1 cellular context compared by ENCODE assay signal in the genomic region with DNA sequence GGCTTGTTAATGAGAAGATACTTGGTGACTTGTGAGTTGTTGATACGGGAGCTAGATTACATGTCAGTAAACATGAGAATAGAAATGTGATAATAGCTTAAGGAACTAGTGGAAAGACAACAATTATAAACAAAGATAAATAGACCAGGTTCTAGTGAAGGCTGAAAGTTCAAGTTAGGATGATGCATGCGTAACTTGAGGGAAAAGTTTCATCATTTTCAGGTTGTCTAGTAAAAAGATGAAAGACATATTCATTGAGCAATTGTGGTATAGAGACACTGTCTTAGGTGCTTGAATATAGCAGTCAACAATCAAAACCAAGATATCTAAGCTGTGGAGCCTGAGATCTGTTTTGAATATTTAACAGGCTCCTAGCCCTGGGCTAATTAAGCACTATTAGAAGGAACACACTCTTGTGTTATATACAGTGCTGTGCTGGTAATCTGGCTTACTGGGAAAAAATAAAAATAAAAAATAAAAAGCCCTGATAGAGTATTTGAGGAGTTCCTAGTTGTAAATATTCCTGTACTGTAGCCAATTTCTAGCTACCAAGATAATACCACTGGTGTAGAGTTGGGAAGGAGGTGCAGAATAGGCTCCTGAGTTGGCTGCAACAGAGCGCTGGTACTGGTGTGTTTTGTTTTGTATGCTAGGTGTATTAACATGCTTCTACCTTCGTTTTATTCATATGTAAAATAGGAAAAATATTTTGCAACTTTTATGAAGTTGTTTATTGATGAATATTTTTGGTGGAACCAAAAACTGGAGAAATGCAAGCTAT.
TF ChIP-seq lines count a peak whose summit lies in the region.

No MANE protein-coding gene starts in this region.

TF ChIP-seq in HepG2, 621 proteins besides CTCF, POLR2A, EP300 and RAD21 (continued from another document):
- TF ChIP-seq, protein P1, sequence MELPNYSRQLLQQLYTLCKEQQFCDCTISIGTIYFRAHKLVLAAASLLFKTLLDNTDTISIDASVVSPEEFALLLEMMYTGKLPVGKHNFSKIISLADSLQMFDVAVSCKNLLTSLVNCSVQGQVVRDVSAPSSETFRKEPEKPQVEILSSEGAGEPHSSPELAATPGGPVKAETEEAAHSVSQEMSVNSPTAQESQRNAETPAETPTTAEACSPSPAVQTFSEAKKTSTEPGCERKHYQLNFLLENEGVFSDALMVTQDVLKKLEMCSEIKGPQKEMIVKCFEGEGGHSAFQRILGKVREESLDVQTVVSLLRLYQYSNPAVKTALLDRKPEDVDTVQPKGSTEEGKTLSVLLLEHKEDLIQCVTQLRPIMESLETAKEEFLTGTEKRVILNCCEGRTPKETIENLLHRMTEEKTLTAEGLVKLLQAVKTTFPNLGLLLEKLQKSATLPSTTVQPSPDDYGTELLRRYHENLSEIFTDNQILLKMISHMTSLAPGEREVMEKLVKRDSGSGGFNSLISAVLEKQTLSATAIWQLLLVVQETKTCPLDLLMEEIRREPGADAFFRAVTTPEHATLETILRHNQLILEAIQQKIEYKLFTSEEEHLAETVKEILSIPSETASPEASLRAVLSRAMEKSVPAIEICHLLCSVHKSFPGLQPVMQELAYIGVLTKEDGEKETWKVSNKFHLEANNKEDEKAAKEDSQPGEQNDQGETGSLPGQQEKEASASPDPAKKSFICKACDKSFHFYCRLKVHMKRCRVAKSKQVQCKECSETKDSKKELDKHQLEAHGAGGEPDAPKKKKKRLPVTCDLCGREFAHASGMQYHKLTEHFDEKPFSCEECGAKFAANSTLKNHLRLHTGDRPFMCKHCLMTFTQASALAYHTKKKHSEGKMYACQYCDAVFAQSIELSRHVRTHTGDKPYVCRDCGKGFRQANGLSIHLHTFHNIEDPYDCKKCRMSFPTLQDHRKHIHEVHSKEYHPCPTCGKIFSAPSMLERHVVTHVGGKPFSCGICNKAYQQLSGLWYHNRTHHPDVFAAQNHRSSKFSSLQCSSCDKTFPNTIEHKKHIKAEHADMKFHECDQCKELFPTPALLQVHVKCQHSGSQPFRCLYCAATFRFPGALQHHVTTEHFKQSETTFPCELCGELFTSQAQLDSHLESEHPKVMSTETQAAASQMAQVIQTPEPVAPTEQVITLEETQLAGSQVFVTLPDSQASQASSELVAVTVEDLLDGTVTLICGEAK (IDR thresholded peaks at IDR 0.05), result no peak
- TF ChIP-seq, protein P1 (CRISPR knock-in tag; IDR thresholded peaks at IDR 0.05), result no peak
- TF ChIP-seq REXO4 (CRISPR knock-in tag; IDR thresholded peaks at IDR 0.05; ENCODE audit: borderline replicate concordance), result no peak
- TF ChIP-seq, protein P2, sequence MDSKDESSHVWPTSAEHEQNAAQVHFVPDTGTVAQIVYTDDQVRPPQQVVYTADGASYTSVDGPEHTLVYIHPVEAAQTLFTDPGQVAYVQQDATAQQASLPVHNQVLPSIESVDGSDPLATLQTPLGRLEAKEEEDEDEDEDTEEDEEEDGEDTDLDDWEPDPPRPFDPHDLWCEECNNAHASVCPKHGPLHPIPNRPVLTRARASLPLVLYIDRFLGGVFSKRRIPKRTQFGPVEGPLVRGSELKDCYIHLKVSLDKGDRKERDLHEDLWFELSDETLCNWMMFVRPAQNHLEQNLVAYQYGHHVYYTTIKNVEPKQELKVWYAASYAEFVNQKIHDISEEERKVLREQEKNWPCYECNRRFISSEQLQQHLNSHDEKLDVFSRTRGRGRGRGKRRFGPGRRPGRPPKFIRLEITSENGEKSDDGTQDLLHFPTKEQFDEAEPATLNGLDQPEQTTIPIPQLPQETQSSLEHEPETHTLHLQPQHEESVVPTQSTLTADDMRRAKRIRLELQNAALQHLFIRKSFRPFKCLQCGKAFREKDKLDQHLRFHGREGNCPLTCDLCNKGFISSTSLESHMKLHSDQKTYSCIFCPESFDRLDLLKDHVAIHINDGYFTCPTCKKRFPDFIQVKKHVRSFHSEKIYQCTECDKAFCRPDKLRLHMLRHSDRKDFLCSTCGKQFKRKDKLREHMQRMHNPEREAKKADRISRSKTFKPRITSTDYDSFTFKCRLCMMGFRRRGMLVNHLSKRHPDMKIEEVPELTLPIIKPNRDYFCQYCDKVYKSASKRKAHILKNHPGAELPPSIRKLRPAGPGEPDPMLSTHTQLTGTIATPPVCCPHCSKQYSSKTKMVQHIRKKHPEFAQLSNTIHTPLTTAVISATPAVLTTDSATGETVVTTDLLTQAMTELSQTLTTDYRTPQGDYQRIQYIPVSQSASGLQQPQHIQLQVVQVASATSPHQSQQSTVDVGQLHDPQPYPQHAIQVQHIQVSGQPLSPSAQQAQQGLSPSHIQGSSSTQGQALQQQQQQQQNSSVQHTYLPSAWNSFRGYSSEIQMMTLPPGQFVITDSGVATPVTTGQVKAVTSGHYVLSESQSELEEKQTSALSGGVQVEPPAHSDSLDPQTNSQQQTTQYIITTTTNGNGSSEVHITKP (CRISPR knock-in tag; IDR thresholded peaks at IDR 0.05; ENCODE audit: low read depth), result no peak
- TF ChIP-seq ZNF839 (CRISPR knock-in tag; IDR thresholded peaks at IDR 0.05; ENCODE audit: borderline replicate concordance), result no peak
- peak; percentile 4; the same call in 1 of the 2 replicates for TF ChIP-seq CEBPB (IDR thresholded peaks at IDR 0.05; ENCODE audit: borderline replicate concordance, low read depth, low read length)
- TF ChIP-seq ZNF34 (CRISPR knock-in tag; IDR thresholded peaks at IDR 0.05; ENCODE audit: borderline replicate concordance), result no peak
- TF ChIP-seq, protein P3, sequence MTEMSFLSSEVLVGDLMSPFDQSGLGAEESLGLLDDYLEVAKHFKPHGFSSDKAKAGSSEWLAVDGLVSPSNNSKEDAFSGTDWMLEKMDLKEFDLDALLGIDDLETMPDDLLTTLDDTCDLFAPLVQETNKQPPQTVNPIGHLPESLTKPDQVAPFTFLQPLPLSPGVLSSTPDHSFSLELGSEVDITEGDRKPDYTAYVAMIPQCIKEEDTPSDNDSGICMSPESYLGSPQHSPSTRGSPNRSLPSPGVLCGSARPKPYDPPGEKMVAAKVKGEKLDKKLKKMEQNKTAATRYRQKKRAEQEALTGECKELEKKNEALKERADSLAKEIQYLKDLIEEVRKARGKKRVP (CRISPR knock-in tag; IDR thresholded peaks at IDR 0.05), result peak in 1 of 2 experiments; percentile 83; a peak in 2 of 4 replicates
- TF ChIP-seq, protein P4, sequence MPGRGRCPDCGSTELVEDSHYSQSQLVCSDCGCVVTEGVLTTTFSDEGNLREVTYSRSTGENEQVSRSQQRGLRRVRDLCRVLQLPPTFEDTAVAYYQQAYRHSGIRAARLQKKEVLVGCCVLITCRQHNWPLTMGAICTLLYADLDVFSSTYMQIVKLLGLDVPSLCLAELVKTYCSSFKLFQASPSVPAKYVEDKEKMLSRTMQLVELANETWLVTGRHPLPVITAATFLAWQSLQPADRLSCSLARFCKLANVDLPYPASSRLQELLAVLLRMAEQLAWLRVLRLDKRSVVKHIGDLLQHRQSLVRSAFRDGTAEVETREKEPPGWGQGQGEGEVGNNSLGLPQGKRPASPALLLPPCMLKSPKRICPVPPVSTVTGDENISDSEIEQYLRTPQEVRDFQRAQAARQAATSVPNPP (CRISPR knock-in tag; IDR thresholded peaks at IDR 0.05), result no peak
- no peak for TF ChIP-seq ZFAT (CRISPR knock-in tag; conservative IDR thresholded peaks at IDR 0.05)
TF ChIP-seq in HepG2: peak in this region for 2.
